In the genomic region with DNA sequence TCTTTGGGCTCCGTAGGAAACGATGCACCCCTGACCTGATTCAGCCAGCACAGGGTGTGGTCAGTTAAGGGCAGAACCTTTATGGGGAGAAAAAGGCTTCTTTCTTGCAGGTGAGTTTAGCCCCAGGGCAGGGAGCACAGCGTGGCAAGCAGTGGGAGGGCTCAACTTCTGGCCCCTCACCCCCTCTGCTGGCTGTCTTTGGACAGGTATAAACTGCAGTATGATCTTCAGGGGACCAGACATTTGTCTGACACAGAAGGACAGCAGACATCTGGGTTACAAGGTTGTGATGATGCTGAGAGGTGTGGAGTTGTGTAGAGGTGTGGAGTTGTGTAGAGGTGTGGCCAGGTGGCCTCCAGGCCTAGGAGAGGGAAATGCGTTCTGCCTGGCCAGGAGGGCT, we compare ENCODE assay signal across 10 cellular contexts.
DNase-seq lines count a peak whose midpoint lies in the region; ATAC-seq, FAIRE-seq and TF ChIP-seq lines count a peak whose summit lies in the region.
"Had no signal": no experiment of that assay in that cellular context is flagged by ENCODE, and none has a peak within 500 bp of the region (broad histone marks: within the 10 kb centered on the region; RNA-seq: fewer than 3 reads in every experiment).

No MANE protein-coding gene starts in this region.

- H3K9me1 ChIP-seq in keratinocyte (ENCODE audit: control insufficient read depth, extremely low read depth, insufficient read depth, low read length), result no peaks in the 10 kb centered on the region

- no peak overlapping the region for H3K9ac ChIP-seq in keratinocyte (ENCODE audit: control insufficient read depth, extremely low read depth, insufficient read depth, low read length)

- dilution Hi-C loops in keratinocyte (cut with MboI; ENCODE audit: extremely low pct_ligation_motif_present, low sequenced_read_pairs), result no loop called here

- H3K9me3 ChIP-seq in keratinocyte (ENCODE audit: control insufficient read depth, low read depth, low read length), result no peaks in the 10 kb centered on the region
- H3K9me3 ChIP-seq in spleen, result no peaks in the 10 kb centered on the region

- no peak for FAIRE-seq in keratinocyte (lab: Jason Lieb, UNC)

- H4K20me1 ChIP-seq in keratinocyte (ENCODE audit: control insufficient read depth, extremely low read depth, insufficient read depth, low read length), result no peaks in the 10 kb centered on the region

- ATAC-seq in HG03565 (IDR thresholded peaks at IDR 0.05; ENCODE audit: unreplicated experiment), result no peak
- ATAC-seq: Right ventricle myocardium inferior had no signal

- CTCF ChIA-PET in RWPE1 (lab: Yijun Ruan, JAX), result interaction anchor here (0.6 to 1.3 kb wide), 2 partner anchors 31 to 296 kb away, joined by 3 to 5 read pairs; no protein-coding TSS in a partner anchor

- TF ChIP-seq CTCF in GM20000 (IDR thresholded peaks at IDR 0.05; ENCODE audit: extremely low read depth, missing control alignments) (peak; percentile 8), RWPE1 (conservative IDR thresholded peaks at IDR 0.05; ENCODE audit: low read depth) (no peak), keratinocyte (optimal IDR thresholded peaks at IDR 0.05 in 1 of 3, IDR thresholded peaks at IDR 0.05 in 1 of 3, conservative IDR thresholded peaks at IDR 0.05 in 1 of 3; ENCODE audit: extremely low read depth in 1 of 3, insufficient read depth in 2 of 3, low read length in 3 of 3) (peak; percentile 12 to 53 (median 33)), spleen (IDR thresholded peaks at IDR 0.05 in 8 of 11, conservative IDR thresholded peaks at IDR 0.05 in 3 of 11) (no peak)

- no peak for TF ChIP-seq POLR2A in spleen (IDR thresholded peaks at IDR 0.05)

- H3K27ac ChIP-seq in RWPE1 (no peak overlapping the region), keratinocyte (ENCODE audit: control insufficient read depth, insufficient read depth, low read length) (no peak overlapping the region), spleen (no peak overlapping the region)
- H3K27ac ChIP-seq: dorsolateral prefrontal cortex had no signal

- H3K36me3 ChIP-seq in keratinocyte (ENCODE audit: control insufficient read depth in 2 of 2, extremely low read depth in 1 of 2, insufficient read depth in 2 of 2, low read length in 2 of 2), result no peaks in the 10 kb centered on the region
- H3K36me3 ChIP-seq in spleen, result no peaks in the 10 kb centered on the region

- POLR2A ChIA-PET in RWPE1 (lab: Yijun Ruan, JAX; ENCODE audit: low non-redundant PET), result no interaction called here

- 64 to 71% (median 69%) methylated on average over 4 of the region's 4 CpGs for WGBS in spleen, 5 donors

- no peaks in the 10 kb centered on the region for H3K79me2 ChIP-seq in keratinocyte (ENCODE audit: control insufficient read depth, insufficient read depth, low read length)

- DNase-seq in DMS153 treated with DMSO at 0.1 percent for 48 hours (lab: John Stamatoyannopoulos, UW; ENCODE audit: unreplicated experiment) (peak; percentile 1), GM20000 (ENCODE audit: low spot score) (no peak), RWPE1 (ENCODE audit: low spot score) (peak; percentile 15), keratinocyte (ENCODE audit: low read depth, low spot score) (no peak), activated gamma-delta T cell treated with Interleukin-2 at 50 U/mL for 16 hours (no peak), spleen (no peak), NCI-H187 (lab: John Stamatoyannopoulos, UW) (no peak)
- DNase-seq: dorsolateral prefrontal cortex had no signal

- no peak overlapping the region for H3K4me2 ChIP-seq in keratinocyte (ENCODE audit: control insufficient read depth, extremely low read depth, insufficient read depth, low read depth, low read length)

- intact Hi-C loops in spleen (cut with DNase I; ENCODE audit: low total_unique reads), result no loop called here

- H3K4me1 ChIP-seq in keratinocyte (ENCODE audit: control insufficient read depth, extremely low read depth, insufficient read depth, low read length), result no peaks in the 10 kb centered on the region
- H3K4me1 ChIP-seq in spleen, result peaks cover 0 to 5% (median 2%) of the 10 kb centered on the region in 6 donors

- H2AFZ ChIP-seq in keratinocyte (ENCODE audit: control insufficient read depth, low read length), result no peak overlapping the region

- no peak overlapping the region for H3K4me3 ChIP-seq in keratinocyte (ENCODE audit: control insufficient read depth in 2 of 3, extremely low read depth in 1 of 3, insufficient read depth in 2 of 3, low read depth in 1 of 3, low read length in 3 of 3)
- no peak overlapping the region for H3K4me3 ChIP-seq in spleen
- H3K4me3 ChIP-seq: dorsolateral prefrontal cortex had no signal

- H3K27me3 ChIP-seq in keratinocyte (ENCODE audit: control insufficient read depth, extremely low read depth, insufficient read depth, low read length) (no peaks in the 10 kb centered on the region), spleen (replicated peaks in 1 of 7) (peaks cover 0 to 2% (median 0%) of the 10 kb centered on the region in 7 donors)
- H3K27me3 ChIP-seq: dorsolateral prefrontal cortex had no signal

Comparison
In these comparisons a context has a peak if more than half of its experiments do, and no peak if none do; other contexts are left out.
1. DNase-seq: peak in DMS153 treated with DMSO at 0.1 percent for 48 hours (single experiment) and RWPE1 (single experiment); none in GM20000 (single experiment), keratinocyte (single experiment), activated gamma-delta T cell treated with Interleukin-2 at 50 U/mL for 16 hours (single experiment), spleen (single experiment) and NCI-H187 (0 of 2).
2. CTCF ChIP-seq: peak in GM20000 (single experiment) and keratinocyte (3 of 3); none in RWPE1 (single experiment) and spleen (0 of 11).